ENCODE assay signal across 1 cellular context in the genomic region with DNA sequence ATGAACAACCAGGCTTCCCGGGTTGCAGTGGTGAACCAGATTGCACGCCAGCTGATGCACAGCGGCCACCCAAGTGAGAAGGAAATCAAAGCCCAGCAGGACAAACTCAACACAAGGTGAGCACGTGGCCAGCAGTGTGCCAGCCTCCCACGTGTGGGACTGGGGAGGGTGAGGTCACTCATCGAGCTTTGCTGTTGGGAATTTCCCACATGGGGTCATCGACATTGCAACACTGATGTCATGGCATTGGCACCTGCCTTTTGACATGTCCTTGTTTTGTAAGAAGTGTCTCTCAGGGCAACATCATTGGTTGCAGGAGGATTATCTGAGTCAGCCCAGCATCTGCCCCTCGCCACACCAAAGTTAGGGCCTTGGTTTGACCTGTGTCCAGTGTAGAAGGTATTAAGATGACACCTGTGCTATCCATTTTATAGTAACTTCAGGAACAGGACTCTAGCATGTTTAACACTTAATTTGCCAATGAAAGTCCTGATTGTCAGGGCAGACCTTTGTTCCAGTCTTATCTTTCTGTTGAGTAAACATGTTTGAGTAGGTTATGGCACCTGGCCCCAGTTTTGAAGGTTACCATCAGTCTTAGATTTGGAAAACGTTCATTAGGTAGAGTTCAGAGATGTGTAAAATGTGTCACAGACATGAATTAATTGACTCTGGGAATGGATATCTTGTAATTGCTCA.
TF ChIP-seq lines count a peak whose summit lies in the region.

No MANE protein-coding gene starts in this region.

TF ChIP-seq in HepG2, 621 proteins besides CTCF, POLR2A, EP300 and RAD21 (continued from another document and continues in another):
- peak; percentile 38; the same call in 1 of the 2 replicates for TF ChIP-seq RFXAP (CRISPR knock-in tag; IDR thresholded peaks at IDR 0.05; ENCODE audit: borderline replicate concordance)
- TF ChIP-seq ZMYM3 (CRISPR knock-in tag; IDR thresholded peaks at IDR 0.05) = no peak
- no peak for TF ChIP-seq ZIK1 (CRISPR knock-in tag; IDR thresholded peaks at IDR 0.05; ENCODE audit: borderline replicate concordance, low read depth)
- TF ChIP-seq, protein P1, sequence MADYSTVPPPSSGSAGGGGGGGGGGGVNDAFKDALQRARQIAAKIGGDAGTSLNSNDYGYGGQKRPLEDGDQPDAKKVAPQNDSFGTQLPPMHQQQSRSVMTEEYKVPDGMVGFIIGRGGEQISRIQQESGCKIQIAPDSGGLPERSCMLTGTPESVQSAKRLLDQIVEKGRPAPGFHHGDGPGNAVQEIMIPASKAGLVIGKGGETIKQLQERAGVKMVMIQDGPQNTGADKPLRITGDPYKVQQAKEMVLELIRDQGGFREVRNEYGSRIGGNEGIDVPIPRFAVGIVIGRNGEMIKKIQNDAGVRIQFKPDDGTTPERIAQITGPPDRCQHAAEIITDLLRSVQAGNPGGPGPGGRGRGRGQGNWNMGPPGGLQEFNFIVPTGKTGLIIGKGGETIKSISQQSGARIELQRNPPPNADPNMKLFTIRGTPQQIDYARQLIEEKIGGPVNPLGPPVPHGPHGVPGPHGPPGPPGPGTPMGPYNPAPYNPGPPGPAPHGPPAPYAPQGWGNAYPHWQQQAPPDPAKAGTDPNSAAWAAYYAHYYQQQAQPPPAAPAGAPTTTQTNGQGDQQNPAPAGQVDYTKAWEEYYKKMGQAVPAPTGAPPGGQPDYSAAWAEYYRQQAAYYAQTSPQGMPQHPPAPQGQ (CRISPR knock-in tag; IDR thresholded peaks at IDR 0.05; ENCODE audit: borderline replicate concordance) = no peak
- TF ChIP-seq ZNF567 (CRISPR knock-in tag; IDR thresholded peaks at IDR 0.05; ENCODE audit: borderline replicate concordance) = no peak
- no peak for TF ChIP-seq ZNF343 (CRISPR knock-in tag; IDR thresholded peaks at IDR 0.05)
- no peak for TF ChIP-seq GZF1 (CRISPR knock-in tag; IDR thresholded peaks at IDR 0.05)
- TF ChIP-seq, protein P2, sequence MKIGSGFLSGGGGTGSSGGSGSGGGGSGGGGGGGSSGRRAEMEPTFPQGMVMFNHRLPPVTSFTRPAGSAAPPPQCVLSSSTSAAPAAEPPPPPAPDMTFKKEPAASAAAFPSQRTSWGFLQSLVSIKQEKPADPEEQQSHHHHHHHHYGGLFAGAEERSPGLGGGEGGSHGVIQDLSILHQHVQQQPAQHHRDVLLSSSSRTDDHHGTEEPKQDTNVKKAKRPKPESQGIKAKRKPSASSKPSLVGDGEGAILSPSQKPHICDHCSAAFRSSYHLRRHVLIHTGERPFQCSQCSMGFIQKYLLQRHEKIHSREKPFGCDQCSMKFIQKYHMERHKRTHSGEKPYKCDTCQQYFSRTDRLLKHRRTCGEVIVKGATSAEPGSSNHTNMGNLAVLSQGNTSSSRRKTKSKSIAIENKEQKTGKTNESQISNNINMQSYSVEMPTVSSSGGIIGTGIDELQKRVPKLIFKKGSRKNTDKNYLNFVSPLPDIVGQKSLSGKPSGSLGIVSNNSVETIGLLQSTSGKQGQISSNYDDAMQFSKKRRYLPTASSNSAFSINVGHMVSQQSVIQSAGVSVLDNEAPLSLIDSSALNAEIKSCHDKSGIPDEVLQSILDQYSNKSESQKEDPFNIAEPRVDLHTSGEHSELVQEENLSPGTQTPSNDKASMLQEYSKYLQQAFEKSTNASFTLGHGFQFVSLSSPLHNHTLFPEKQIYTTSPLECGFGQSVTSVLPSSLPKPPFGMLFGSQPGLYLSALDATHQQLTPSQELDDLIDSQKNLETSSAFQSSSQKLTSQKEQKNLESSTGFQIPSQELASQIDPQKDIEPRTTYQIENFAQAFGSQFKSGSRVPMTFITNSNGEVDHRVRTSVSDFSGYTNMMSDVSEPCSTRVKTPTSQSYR (CRISPR knock-in tag; IDR thresholded peaks at IDR 0.05; ENCODE audit: borderline replicate concordance) = no peak
- peak; percentile 59; the same call in 1 of the 2 replicates for TF ChIP-seq MED13 (CRISPR knock-in tag; IDR thresholded peaks at IDR 0.05)
- no peak for TF ChIP-seq MTA1 (CRISPR knock-in tag; IDR thresholded peaks at IDR 0.05; ENCODE audit: borderline replicate concordance)
- TF ChIP-seq ZBTB21 (CRISPR knock-in tag; IDR thresholded peaks at IDR 0.05) = peak; percentile 78; the same call in 1 of the 2 replicates
- TF ChIP-seq, protein P3, sequence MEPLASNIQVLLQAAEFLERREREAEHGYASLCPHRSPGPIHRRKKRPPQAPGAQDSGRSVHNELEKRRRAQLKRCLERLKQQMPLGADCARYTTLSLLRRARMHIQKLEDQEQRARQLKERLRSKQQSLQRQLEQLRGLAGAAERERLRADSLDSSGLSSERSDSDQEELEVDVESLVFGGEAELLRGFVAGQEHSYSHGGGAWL (CRISPR knock-in tag; IDR thresholded peaks at IDR 0.05) = no peak
- TF ChIP-seq, protein P4, sequence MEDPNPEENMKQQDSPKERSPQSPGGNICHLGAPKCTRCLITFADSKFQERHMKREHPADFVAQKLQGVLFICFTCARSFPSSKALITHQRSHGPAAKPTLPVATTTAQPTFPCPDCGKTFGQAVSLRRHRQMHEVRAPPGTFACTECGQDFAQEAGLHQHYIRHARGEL (CRISPR knock-in tag; IDR thresholded peaks at IDR 0.05) = no peak
- TF ChIP-seq, protein P5, sequence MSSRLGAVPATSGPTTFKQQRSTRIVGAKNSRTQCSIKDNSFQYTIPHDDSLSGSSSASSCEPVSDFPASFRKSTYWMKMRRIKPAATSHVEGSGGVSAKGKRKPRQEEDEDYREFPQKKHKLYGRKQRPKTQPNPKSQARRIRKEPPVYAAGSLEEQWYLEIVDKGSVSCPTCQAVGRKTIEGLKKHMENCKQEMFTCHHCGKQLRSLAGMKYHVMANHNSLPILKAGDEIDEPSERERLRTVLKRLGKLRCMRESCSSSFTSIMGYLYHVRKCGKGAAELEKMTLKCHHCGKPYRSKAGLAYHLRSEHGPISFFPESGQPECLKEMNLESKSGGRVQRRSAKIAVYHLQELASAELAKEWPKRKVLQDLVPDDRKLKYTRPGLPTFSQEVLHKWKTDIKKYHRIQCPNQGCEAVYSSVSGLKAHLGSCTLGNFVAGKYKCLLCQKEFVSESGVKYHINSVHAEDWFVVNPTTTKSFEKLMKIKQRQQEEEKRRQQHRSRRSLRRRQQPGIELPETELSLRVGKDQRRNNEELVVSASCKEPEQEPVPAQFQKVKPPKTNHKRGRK (CRISPR knock-in tag; IDR thresholded peaks at IDR 0.05) = no peak
- TF ChIP-seq, protein P6, sequence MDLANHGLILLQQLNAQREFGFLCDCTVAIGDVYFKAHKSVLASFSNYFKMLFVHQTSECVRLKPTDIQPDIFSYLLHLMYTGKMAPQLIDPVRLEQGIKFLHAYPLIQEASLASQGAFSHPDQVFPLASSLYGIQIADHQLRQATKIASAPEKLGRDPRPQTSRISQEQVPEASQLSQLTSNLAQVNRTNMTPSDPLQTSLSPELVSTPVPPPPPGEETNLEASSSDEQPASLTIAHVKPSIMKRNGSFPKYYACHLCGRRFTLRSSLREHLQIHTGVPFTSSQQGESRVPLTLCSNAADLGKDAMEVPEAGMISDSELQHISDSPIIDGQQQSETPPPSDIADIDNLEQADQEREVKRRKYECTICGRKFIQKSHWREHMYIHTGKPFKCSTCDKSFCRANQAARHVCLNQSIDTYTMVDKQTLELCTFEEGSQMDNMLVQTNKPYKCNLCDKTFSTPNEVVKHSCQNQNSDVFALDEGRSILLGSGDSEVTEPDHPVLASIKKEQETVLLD (CRISPR knock-in tag; IDR thresholded peaks at IDR 0.05; ENCODE audit: low read depth) = no peak
- TF ChIP-seq, protein P7, sequence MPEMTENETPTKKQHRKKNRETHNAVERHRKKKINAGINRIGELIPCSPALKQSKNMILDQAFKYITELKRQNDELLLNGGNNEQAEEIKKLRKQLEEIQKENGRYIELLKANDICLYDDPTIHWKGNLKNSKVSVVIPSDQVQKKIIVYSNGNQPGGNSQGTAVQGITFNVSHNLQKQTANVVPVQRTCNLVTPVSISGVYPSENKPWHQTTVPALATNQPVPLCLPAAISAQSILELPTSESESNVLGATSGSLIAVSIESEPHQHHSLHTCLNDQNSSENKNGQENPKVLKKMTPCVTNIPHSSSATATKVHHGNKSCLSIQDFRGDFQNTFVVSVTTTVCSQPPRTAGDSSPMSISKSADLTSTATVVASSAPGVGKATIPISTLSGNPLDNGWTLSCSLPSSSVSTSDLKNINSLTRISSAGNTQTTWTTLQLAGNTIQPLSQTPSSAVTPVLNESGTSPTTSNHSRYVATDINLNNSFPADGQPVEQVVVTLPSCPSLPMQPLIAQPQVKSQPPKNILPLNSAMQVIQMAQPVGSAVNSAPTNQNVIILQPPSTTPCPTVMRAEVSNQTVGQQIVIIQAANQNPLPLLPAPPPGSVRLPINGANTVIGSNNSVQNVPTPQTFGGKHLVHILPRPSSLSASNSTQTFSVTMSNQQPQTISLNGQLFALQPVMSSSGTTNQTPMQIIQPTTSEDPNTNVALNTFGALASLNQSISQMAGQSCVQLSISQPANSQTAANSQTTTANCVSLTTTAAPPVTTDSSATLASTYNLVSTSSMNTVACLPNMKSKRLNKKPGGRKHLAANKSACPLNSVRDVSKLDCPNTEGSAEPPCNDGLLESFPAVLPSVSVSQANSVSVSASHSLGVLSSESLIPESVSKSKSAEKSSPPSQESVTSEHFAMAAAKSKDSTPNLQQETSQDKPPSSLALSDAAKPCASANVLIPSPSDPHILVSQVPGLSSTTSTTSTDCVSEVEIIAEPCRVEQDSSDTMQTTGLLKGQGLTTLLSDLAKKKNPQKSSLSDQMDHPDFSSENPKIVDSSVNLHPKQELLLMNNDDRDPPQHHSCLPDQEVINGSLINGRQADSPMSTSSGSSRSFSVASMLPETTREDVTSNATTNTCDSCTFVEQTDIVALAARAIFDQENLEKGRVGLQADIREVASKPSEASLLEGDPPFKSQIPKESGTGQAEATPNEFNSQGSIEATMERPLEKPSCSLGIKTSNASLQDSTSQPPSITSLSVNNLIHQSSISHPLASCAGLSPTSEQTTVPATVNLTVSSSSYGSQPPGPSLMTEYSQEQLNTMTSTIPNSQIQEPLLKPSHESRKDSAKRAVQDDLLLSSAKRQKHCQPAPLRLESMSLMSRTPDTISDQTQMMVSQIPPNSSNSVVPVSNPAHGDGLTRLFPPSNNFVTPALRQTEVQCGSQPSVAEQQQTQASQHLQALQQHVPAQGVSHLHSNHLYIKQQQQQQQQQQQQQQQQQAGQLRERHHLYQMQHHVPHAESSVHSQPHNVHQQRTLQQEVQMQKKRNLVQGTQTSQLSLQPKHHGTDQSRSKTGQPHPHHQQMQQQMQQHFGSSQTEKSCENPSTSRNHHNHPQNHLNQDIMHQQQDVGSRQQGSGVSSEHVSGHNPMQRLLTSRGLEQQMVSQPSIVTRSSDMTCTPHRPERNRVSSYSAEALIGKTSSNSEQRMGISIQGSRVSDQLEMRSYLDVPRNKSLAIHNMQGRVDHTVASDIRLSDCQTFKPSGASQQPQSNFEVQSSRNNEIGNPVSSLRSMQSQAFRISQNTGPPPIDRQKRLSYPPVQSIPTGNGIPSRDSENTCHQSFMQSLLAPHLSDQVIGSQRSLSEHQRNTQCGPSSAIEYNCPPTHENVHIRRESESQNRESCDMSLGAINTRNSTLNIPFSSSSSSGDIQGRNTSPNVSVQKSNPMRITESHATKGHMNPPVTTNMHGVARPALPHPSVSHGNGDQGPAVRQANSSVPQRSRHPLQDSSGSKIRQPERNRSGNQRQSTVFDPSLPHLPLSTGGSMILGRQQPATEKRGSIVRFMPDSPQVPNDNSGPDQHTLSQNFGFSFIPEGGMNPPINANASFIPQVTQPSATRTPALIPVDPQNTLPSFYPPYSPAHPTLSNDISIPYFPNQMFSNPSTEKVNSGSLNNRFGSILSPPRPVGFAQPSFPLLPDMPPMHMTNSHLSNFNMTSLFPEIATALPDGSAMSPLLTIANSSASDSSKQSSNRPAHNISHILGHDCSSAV (CRISPR knock-in tag; IDR thresholded peaks at IDR 0.05; ENCODE audit: borderline replicate concordance) = no peak
- TF ChIP-seq, protein P8, sequence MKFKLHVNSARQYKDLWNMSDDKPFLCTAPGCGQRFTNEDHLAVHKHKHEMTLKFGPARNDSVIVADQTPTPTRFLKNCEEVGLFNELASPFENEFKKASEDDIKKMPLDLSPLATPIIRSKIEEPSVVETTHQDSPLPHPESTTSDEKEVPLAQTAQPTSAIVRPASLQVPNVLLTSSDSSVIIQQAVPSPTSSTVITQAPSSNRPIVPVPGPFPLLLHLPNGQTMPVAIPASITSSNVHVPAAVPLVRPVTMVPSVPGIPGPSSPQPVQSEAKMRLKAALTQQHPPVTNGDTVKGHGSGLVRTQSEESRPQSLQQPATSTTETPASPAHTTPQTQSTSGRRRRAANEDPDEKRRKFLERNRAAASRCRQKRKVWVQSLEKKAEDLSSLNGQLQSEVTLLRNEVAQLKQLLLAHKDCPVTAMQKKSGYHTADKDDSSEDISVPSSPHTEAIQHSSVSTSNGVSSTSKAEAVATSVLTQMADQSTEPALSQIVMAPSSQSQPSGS (CRISPR knock-in tag; IDR thresholded peaks at IDR 0.05) = peak; percentile 99
- TF ChIP-seq ZNF101 (CRISPR knock-in tag; IDR thresholded peaks at IDR 0.05; ENCODE audit: borderline replicate concordance, low read depth) = no peak
- no peak for TF ChIP-seq SMARCC2 (IDR thresholded peaks at IDR 0.05)
- TF ChIP-seq, protein P9, sequence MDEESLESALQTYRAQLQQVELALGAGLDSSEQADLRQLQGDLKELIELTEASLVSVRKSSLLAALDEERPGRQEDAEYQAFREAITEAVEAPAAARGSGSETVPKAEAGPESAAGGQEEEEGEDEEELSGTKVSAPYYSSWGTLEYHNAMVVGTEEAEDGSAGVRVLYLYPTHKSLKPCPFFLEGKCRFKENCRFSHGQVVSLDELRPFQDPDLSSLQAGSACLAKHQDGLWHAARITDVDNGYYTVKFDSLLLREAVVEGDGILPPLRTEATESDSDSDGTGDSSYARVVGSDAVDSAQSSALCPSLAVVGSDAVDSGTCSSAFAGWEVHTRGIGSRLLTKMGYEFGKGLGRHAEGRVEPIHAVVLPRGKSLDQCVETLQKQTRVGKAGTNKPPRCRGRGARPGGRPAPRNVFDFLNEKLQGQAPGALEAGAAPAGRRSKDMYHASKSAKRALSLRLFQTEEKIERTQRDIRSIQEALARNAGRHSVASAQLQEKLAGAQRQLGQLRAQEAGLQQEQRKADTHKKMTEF (CRISPR knock-in tag; IDR thresholded peaks at IDR 0.05) = peak; percentile 33; the same call in 1 of the 2 replicates
- TF ChIP-seq, protein P10, sequence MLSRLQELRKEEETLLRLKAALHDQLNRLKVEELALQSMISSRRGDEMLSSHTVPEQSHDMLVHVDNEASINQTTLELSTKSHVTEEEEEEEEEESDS (CRISPR knock-in tag; IDR thresholded peaks at IDR 0.05; ENCODE audit: borderline replicate concordance) = no peak
- TF ChIP-seq JUND (CRISPR knock-in tag; IDR thresholded peaks at IDR 0.05) = peak; percentile 91
- TF ChIP-seq, protein P11, sequence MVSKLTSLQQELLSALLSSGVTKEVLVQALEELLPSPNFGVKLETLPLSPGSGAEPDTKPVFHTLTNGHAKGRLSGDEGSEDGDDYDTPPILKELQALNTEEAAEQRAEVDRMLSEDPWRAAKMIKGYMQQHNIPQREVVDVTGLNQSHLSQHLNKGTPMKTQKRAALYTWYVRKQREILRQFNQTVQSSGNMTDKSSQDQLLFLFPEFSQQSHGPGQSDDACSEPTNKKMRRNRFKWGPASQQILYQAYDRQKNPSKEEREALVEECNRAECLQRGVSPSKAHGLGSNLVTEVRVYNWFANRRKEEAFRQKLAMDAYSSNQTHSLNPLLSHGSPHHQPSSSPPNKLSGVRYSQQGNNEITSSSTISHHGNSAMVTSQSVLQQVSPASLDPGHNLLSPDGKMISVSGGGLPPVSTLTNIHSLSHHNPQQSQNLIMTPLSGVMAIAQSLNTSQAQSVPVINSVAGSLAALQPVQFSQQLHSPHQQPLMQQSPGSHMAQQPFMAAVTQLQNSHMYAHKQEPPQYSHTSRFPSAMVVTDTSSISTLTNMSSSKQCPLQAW (CRISPR knock-in tag; IDR thresholded peaks at IDR 0.05) = 0 out of 2 replicates have a peak, but pooled peaks have one; percentile 47
- TF ChIP-seq NFRKB (IDR thresholded peaks at IDR 0.05) = no peak
- TF ChIP-seq FOSL1 (CRISPR knock-in tag; IDR thresholded peaks at IDR 0.05; ENCODE audit: borderline replicate concordance) = no peak
- no peak for TF ChIP-seq ZNF431 (CRISPR knock-in tag; IDR thresholded peaks at IDR 0.05; ENCODE audit: borderline replicate concordance, low read depth)
